Comparison of ENCODE assay signal across 18 cellular contexts in the genomic region with DNA sequence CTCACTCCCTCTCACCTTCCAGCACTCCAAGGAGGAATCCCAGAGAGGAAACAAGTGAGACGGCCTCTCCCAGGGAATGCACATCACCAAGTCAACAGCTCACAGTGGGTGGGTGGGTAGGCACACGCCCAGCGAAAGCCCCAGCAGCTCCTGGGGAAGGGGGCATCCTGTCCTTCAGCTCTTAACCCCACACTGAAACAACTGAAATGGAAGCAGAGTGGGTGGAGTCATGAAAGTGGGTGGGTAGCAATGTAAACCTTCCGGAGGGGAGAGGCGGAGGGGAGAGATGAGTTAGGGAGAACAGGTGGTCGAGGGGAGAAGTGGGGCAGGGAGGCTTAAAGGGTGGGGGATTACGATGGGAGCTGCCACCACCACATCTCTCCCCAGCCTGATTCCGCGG. TPM values are rescaled to one million over a fixed set of nuclear protein-coding genes. Genes with fewer than 3 reads are reported as not detected.
A peak's percentile ranks its signal among the peaks of the same experiment; 100 is the strongest.
DNase-seq lines count a peak whose midpoint lies in the region; ATAC-seq, FAIRE-seq and TF ChIP-seq lines count a peak whose summit lies in the region.
"Had no signal": no experiment of that assay in that cellular context is flagged by ENCODE, and none has a peak within 500 bp of the region (broad histone marks: within the 10 kb centered on the region; RNA-seq: fewer than 3 reads in every experiment).

No MANE protein-coding gene starts in this region.

- no peaks in the 10 kb centered on the region for H3K27me3 ChIP-seq in GM23338 (ENCODE audit: insufficient read depth)

- peak; percentile 89 for DNase-seq in GM23338 (ENCODE audit: low spot score)
- DNase-seq in NCI-H524 treated with DMSO at 0.1 percent for 48 hours (lab: John Stamatoyannopoulos, UW) = peak; percentile 65
- DNase-seq in activated naive CD8-positive, alpha-beta T cell treated with anti-CD3 and anti-CD28 coated beads, Interleukin-2, amount 10 ng/mL, durations not matched to agents 7 days and 5 days = no peak
- DNase-seq in D721Med (ENCODE audit: insufficient read length, low spot score) = no peak
- DNase-seq: Karpas-422, left ventricle myocardium inferior, NCI-H187, substantia nigra had no signal

- H3K36me3 ChIP-seq in GM23338 (ENCODE audit: insufficient read depth) = no peaks in the 10 kb centered on the region
- H3K36me3 ChIP-seq in mesodermal cell (ENCODE audit: control insufficient read depth, insufficient read depth, low read length) = peaks cover 12% of the 10 kb centered on the region
- H3K36me3 ChIP-seq: cardiac muscle cell, gastroesophageal sphincter, left ventricle myocardium inferior had no signal

- H3K36me3 Mint-ChIP-seq in GM23338 (ENCODE audit: low read depth) = peaks cover 3% of the 10 kb centered on the region; the same call in 2 of the 3 replicates
- H3K36me3 Mint-ChIP-seq in activated naive CD8-positive, alpha-beta T cell treated with anti-CD3 and anti-CD28 coated beads, Interleukin-2, amount 10 ng/mL, durations not matched to agents 7 days and 5 days = no peaks in the 10 kb centered on the region

- no peaks in the 10 kb centered on the region for H4K20me1 ChIP-seq in GM23338 (replicated peaks; ENCODE audit: insufficient read depth)

- H3K27ac ChIP-seq in GM23338 (ENCODE audit: low read depth) = peak overlapping the region; percentile 95
- no peak overlapping the region for H3K27ac ChIP-seq in mesodermal cell (ENCODE audit: low read depth, low read length, severe bottlenecking)
- H3K27ac ChIP-seq: C4-2B, cardiac muscle cell, gastroesophageal sphincter, left ventricle myocardium inferior had no signal

- H3F3A ChIP-seq in GM23338 (replicated peaks; ENCODE audit: low read depth) = peaks cover 22% of the 10 kb centered on the region

- H3K79me2 ChIP-seq in GM23338 (replicated peaks; ENCODE audit: insufficient read depth) = peaks cover 17% of the 10 kb centered on the region; the same call in 1 of the 2 replicates

- H3K4me3 ChIP-seq in GM23338 = peak overlapping the region; percentile 24
- peak overlapping the region; percentile 8 for H3K4me3 ChIP-seq in mesodermal cell (ENCODE audit: extremely low read depth, insufficient read depth, low read length, poor library complexity, severe bottlenecking)
- H3K4me3 ChIP-seq: cardiac muscle cell, gastroesophageal sphincter, left ventricle myocardium inferior had no signal

- peaks cover 42% of the 10 kb centered on the region for H3K4me1 ChIP-seq in GM23338 (ENCODE audit: insufficient read depth)
- H3K4me1 ChIP-seq in mesodermal cell (ENCODE audit: control insufficient read depth, insufficient read depth, low read length, poor library complexity, severe bottlenecking) = peaks cover 40% of the 10 kb centered on the region

- no peaks in the 10 kb centered on the region for H3K9me2 ChIP-seq in GM23338 (ENCODE audit: insufficient read depth)

- H3K9me3 Mint-ChIP-seq in GM23338 = no peaks in the 10 kb centered on the region
- H3K9me3 Mint-ChIP-seq in activated naive CD8-positive, alpha-beta T cell treated with anti-CD3 and anti-CD28 coated beads, Interleukin-2, amount 10 ng/mL, durations not matched to agents 7 days and 5 days = no peaks in the 10 kb centered on the region
- H3K9me3 Mint-ChIP-seq: neural crest cell had no signal

- TF ChIP-seq CTCF in GM23338 (conservative IDR thresholded peaks at IDR 0.05; ENCODE audit: low read depth in 2 of 2) = no peak
- no peak for TF ChIP-seq CTCF in D721Med (IDR thresholded peaks at IDR 0.05; ENCODE audit: insufficient read depth, missing control alignments)

- no peak overlapping the region for H2AFZ ChIP-seq in GM23338

- peak overlapping the region; percentile 72 for H3K4me2 ChIP-seq in GM23338

- peaks cover 58% of the 10 kb centered on the region for H3K4me1 Mint-ChIP-seq in GM23338
- peaks cover 12% of the 10 kb centered on the region for H3K4me1 Mint-ChIP-seq in activated naive CD8-positive, alpha-beta T cell treated with anti-CD3 and anti-CD28 coated beads, Interleukin-2, amount 10 ng/mL, durations not matched to agents 7 days and 5 days

- peaks cover 33% of the 10 kb centered on the region for H3K27me3 Mint-ChIP-seq in GM23338 (ENCODE audit: insufficient read depth, low read depth, poor library complexity)
- H3K27me3 Mint-ChIP-seq in activated naive CD8-positive, alpha-beta T cell treated with anti-CD3 and anti-CD28 coated beads, Interleukin-2, amount 10 ng/mL, durations not matched to agents 7 days and 5 days = peaks cover 12% of the 10 kb centered on the region

- H3K4me3 Mint-ChIP-seq in GM23338 = peak overlapping the region; percentile 57
- peak overlapping the region; percentile 64 for H3K4me3 Mint-ChIP-seq in activated naive CD8-positive, alpha-beta T cell treated with anti-CD3 and anti-CD28 coated beads, Interleukin-2, amount 10 ng/mL, durations not matched to agents 7 days and 5 days
- H3K4me3 Mint-ChIP-seq: neural crest cell had no signal

- H3K27ac Mint-ChIP-seq in GM23338 = peak overlapping the region; percentile 75
- peak overlapping the region; percentile 85 for H3K27ac Mint-ChIP-seq in activated naive CD8-positive, alpha-beta T cell treated with anti-CD3 and anti-CD28 coated beads, Interleukin-2, amount 10 ng/mL, durations not matched to agents 7 days and 5 days

- peak; percentile 57 for ATAC-seq in GM23338
- ATAC-seq in activated naive CD8-positive, alpha-beta T cell treated with anti-CD3 and anti-CD28 coated beads, Interleukin-2, amount 10 ng/mL, durations not matched to agents 7 days and 5 days (ENCODE audit: low read depth) = no peak
- no peak for ATAC-seq in GM18511 (IDR thresholded peaks at IDR 0.05; ENCODE audit: unreplicated experiment)
- ATAC-seq in HG03460 (IDR thresholded peaks at IDR 0.05; ENCODE audit: unreplicated experiment) = no peak
- no peak for ATAC-seq in GM21737 (IDR thresholded peaks at IDR 0.05; ENCODE audit: unreplicated experiment)
- ATAC-seq: gastroesophageal sphincter had no signal

- POLR2A ChIA-PET in activated naive CD8-positive, alpha-beta T cell treated with anti-CD3 and anti-CD28 coated beads, Interleukin-2, amount 10 ng/mL, durations not matched to agents 7 days and 5 days (lab: Charles Lee) = interaction anchor here (0.7 to 1.4 kb wide), 3 partner anchors 27 to 172 kb away, joined by 3 to 5 read pairs (median 5); a partner anchor contains a TSS

- 13 to 27% methylated on average over 2 to 6 of the region's 9 CpGs for WGBS in mesodermal cell (ENCODE audit: insufficient coverage in 2 of 2), 2 experiments

- FAIRE-seq in D721Med (lab: Jason Lieb, UNC) = no peak
- FAIRE-seq: G401.6 had no signal

- H3K9me3 ChIP-seq in mesodermal cell (ENCODE audit: control insufficient read depth, low read length) = no peaks in the 10 kb centered on the region
- H3K9me3 ChIP-seq: gastroesophageal sphincter, left ventricle myocardium inferior had no signal

TF ChIP-seq in GM23338, 12 proteins besides CTCF, POLR2A, EP300 and RAD21 (continues in another document):
- TF ChIP-seq JUNB (IDR thresholded peaks at IDR 0.05; ENCODE audit: unreplicated experiment) = no peak
- peak; percentile 69 for TF ChIP-seq POLR2AphosphoS5 (IDR thresholded peaks at IDR 0.05; ENCODE audit: low read depth)
- no peak for TF ChIP-seq EZH2phosphoT487 (IDR thresholded peaks at IDR 0.05; ENCODE audit: unreplicated experiment)

RNA-seq across cellular contexts. Expression of a gene that starts 5.4 kb away (rescaled TPM):
- total RNA-seq in GM23338 (2014; rRNA removed; shearing (Covaris generic)) = 0.27 and 2.4 TPM in 2 replicates
- polyA plus RNA-seq in GM23338 (2016; fragmentation: Nextera tagmentation; extraction: Ambion mirVana) = 0.83 and 0.91 TPM in 2 replicates
- total RNA-seq in activated naive CD8-positive, alpha-beta T cell treated with anti-CD3 and anti-CD28 coated beads, Interleukin-2, amount 10 ng/mL, durations not matched to agents 7 days and 5 days = not detected
- 58.7 TPM for polyA plus RNA-seq in mesodermal cell (2013, experiment 1 of 2)
- 48.5 TPM for polyA plus RNA-seq in mesodermal cell (2013, experiment 2 of 2)
- total RNA-seq: SK-MEL-5 had no signal

RNA-seq across cellular contexts. Expression of a gene that starts 48.2 kb away (rescaled TPM):
- 85.2 and 92.4 TPM in 2 replicates for total RNA-seq in GM23338 (2014; rRNA removed; shearing (Covaris generic))
- polyA plus RNA-seq in GM23338 (2016; fragmentation: Nextera tagmentation; extraction: Ambion mirVana) = 18.1 and 19.3 TPM in 2 replicates
- 10 to 100 TPM; 72.5 to 76.3 TPM for total RNA-seq in activated naive CD8-positive, alpha-beta T cell treated with anti-CD3 and anti-CD28 coated beads, Interleukin-2, amount 10 ng/mL, durations not matched to agents 7 days and 5 days
- 49.7 TPM for polyA plus RNA-seq in mesodermal cell (2013, experiment 1 of 2)
- polyA plus RNA-seq in mesodermal cell (2013, experiment 2 of 2) = 40.2 TPM

Comparison
In these comparisons a context has a peak if more than half of its experiments do, and no peak if none do; other contexts are left out.
1. DNase-seq: peak in GM23338 (single experiment) and NCI-H524 treated with DMSO at 0.1 percent for 48 hours (single experiment); none in activated naive CD8-positive, alpha-beta T cell treated with anti-CD3 and anti-CD28 coated beads, Interleukin-2, amount 10 ng/mL, durations not matched to agents 7 days and 5 days (single experiment) and D721Med (single experiment).